ENCODE assay signal across 8 cellular contexts in the genomic region with DNA sequence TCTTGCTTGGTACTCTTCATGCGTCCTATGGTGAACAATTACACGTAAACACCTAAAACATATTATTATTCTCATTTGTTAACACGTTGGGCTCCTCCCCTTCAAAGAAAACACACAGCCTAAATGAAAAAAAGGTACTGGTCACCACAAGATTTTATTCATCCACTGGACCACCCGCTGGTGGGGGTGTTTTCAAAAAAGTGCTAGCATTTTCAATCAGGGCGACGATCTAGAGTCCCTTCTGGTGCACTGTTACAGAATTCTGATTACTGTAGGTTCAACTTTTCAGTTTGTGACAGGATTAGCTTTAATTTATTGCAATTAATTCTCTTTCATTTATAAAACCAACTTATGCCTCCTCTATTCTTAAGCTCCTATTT. TPM values are rescaled to one million over a fixed set of nuclear protein-coding genes. Genes with fewer than 3 reads are reported as not detected.
DNase-seq lines count a peak whose midpoint lies in the region; ATAC-seq and TF ChIP-seq lines count a peak whose summit lies in the region.

No MANE protein-coding gene starts in this region.

- POLR2A ChIA-PET in activated CD4-positive, alpha-beta T cell treated with anti-CD3 and anti-CD28 coated beads, Interleukin-2, amount 10 ng/mL, durations not matched to agents 7 days and 5 days (lab: Charles Lee): no interaction called here
- POLR2A ChIA-PET in WTC11 (lab: Charles Lee): no interaction called here

- peak overlapping the region; percentile 99 for H3K27ac Mint-ChIP-seq in activated CD4-positive, alpha-beta T cell treated with anti-CD3 and anti-CD28 coated beads, Interleukin-2, amount 10 ng/mL, durations not matched to agents 7 days and 5 days
- peak overlapping the region; percentile 100 for H3K27ac Mint-ChIP-seq in WTC11

- H3K4me1 ChIP-seq in right atrium auricular region: peaks cover 0 to 19% of the 10 kb centered on the region in 2 donors

- H3K36me3 ChIP-seq in right atrium auricular region: peaks cover 6% of the 10 kb centered on the region

- no peaks in the 10 kb centered on the region for H3K27me3 ChIP-seq in right atrium auricular region

- H3K4me3 Mint-ChIP-seq in activated CD4-positive, alpha-beta T cell treated with anti-CD3 and anti-CD28 coated beads, Interleukin-2, amount 10 ng/mL, durations not matched to agents 7 days and 5 days: peak overlapping the region; percentile 97
- peak overlapping the region; percentile 100 for H3K4me3 Mint-ChIP-seq in WTC11

- DNase-seq in activated CD4-positive, alpha-beta T cell treated with anti-CD3 and anti-CD28 coated beads, Interleukin-2, amount 10 ng/mL, durations not matched to agents 7 days and 5 days: peak; percentile 11
- no peak for DNase-seq in activated CD4-positive, alpha-beta T cell treated with anti-CD3 and anti-CD28 coated beads, Interleukin-2, amount 50 U/mL, for 1 hour
- DNase-seq in WTC11 (ENCODE audit: low spot score) (peak; percentile 19), right atrium auricular region (ENCODE audit: low spot score) (no peak), skeletal muscle cell (ENCODE audit: low read depth) (no peak), G401 (ENCODE audit: low spot score) (no peak), ureter (ENCODE audit: low spot score) (no peak)

- no peak for TF ChIP-seq CTCF in WTC11 (IDR thresholded peaks at IDR 0.05)
- no peak for TF ChIP-seq CTCF in right atrium auricular region (IDR thresholded peaks at IDR 0.05)

- peak; percentile 6 for ATAC-seq in HG03175 (IDR thresholded peaks at IDR 0.05; ENCODE audit: unreplicated experiment)
- no peak for ATAC-seq in WTC11

- in situ Hi-C loops in G401 (cut with HindIII; ENCODE audit: low sequenced_read_pairs): no loop called here

- no peaks in the 10 kb centered on the region for H3K9me3 Mint-ChIP-seq in activated CD4-positive, alpha-beta T cell treated with anti-CD3 and anti-CD28 coated beads, Interleukin-2, amount 10 ng/mL, durations not matched to agents 7 days and 5 days
- no peaks in the 10 kb centered on the region; the same call in 1 of the 2 replicates for H3K9me3 Mint-ChIP-seq in WTC11

- H3K4me1 Mint-ChIP-seq in activated CD4-positive, alpha-beta T cell treated with anti-CD3 and anti-CD28 coated beads, Interleukin-2, amount 10 ng/mL, durations not matched to agents 7 days and 5 days: peaks cover 30% of the 10 kb centered on the region
- peaks cover 16% of the 10 kb centered on the region for H3K4me1 Mint-ChIP-seq in WTC11

- peak overlapping the region; percentile 90 to 95 for H3K27ac ChIP-seq in right atrium auricular region

- no peaks in the 10 kb centered on the region for H3K9me3 ChIP-seq in right atrium auricular region

- CTCF ChIA-PET in activated CD4-positive, alpha-beta T cell treated with anti-CD3 and anti-CD28 coated beads, Interleukin-2, amount 10 ng/mL, durations not matched to agents 7 days and 5 days (lab: Charles Lee): no interaction called here
- CTCF ChIA-PET in WTC11 (lab: Charles Lee): no interaction called here

- H3K4me3 ChIP-seq in right atrium auricular region: peak overlapping the region; percentile 90
- peak overlapping the region; percentile 89 for H3K4me3 ChIP-seq in skeletal muscle cell (ENCODE audit: low read depth, low read length)

- H3K36me3 Mint-ChIP-seq in activated CD4-positive, alpha-beta T cell treated with anti-CD3 and anti-CD28 coated beads, Interleukin-2, amount 10 ng/mL, durations not matched to agents 7 days and 5 days (ENCODE audit: low read depth): peaks cover 25% of the 10 kb centered on the region
- H3K36me3 Mint-ChIP-seq in WTC11: peaks cover 42% of the 10 kb centered on the region

- peaks cover 9% of the 10 kb centered on the region for H3K27me3 Mint-ChIP-seq in activated CD4-positive, alpha-beta T cell treated with anti-CD3 and anti-CD28 coated beads, Interleukin-2, amount 10 ng/mL, durations not matched to agents 7 days and 5 days
- H3K27me3 Mint-ChIP-seq in WTC11 (ENCODE audit: low read depth): no peaks in the 10 kb centered on the region; the same call in 1 of the 2 replicates

TF ChIP-seq in WTC11, 78 proteins besides CTCF, POLR2A, EP300 and RAD21:
- TF ChIP-seq, protein P1, sequence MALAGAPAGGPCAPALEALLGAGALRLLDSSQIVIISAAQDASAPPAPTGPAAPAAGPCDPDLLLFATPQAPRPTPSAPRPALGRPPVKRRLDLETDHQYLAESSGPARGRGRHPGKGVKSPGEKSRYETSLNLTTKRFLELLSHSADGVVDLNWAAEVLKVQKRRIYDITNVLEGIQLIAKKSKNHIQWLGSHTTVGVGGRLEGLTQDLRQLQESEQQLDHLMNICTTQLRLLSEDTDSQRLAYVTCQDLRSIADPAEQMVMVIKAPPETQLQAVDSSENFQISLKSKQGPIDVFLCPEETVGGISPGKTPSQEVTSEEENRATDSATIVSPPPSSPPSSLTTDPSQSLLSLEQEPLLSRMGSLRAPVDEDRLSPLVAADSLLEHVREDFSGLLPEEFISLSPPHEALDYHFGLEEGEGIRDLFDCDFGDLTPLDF (CRISPR knock-in tag; IDR thresholded peaks at IDR 0.05): 0 out of 2 replicates have a peak, but pooled peaks have one; percentile 8
- TF ChIP-seq ETV6 (CRISPR knock-in tag; IDR thresholded peaks at IDR 0.05): no peak

RNA-seq across cellular contexts. Expression of gene MAGOHB, which starts 0.5 kb away (rescaled TPM):
- 10 to 100 TPM; 49.2 to 51.3 TPM for total RNA-seq in activated CD4-positive, alpha-beta T cell treated with anti-CD3 and anti-CD28 coated beads, Interleukin-2, amount 10 ng/mL, durations not matched to agents 7 days and 5 days
- 36.1 to 37.0 TPM (median 36.8 TPM) in 3 replicates for total RNA-seq in WTC11 (2021)
- total RNA-seq in right atrium auricular region: 1 to 10 TPM; 5.5 to 6.2 TPM
- 28.7 and 31.3 TPM in 2 replicates for total RNA-seq in G401 (2014; rRNA removed; shearing (Covaris generic))
- total RNA-seq in ureter: 28.3 TPM

Comparison
In these comparisons a context has a peak if more than half of its experiments do, and no peak if none do; other contexts are left out.
1. DNase-seq: peak in activated CD4-positive, alpha-beta T cell treated with anti-CD3 and anti-CD28 coated beads, Interleukin-2, amount 10 ng/mL, durations not matched to agents 7 days and 5 days (single experiment) and WTC11 (single experiment); none in activated CD4-positive, alpha-beta T cell treated with anti-CD3 and anti-CD28 coated beads, Interleukin-2, amount 50 U/mL, for 1 hour (single experiment), right atrium auricular region (single experiment), skeletal muscle cell (single experiment), G401 (single experiment) and ureter (single experiment).